28 cellular contexts compared by ENCODE assay signal in genomic region chr5:60483046-60483445, GRCh38.
A peak's percentile ranks its signal among the peaks of the same experiment; 100 is the strongest.
DNase-seq lines count a peak whose midpoint lies in the region; ATAC-seq and TF ChIP-seq lines count a peak whose summit lies in the region.
"Had no signal": no experiment of that assay in that cellular context is flagged by ENCODE, and none has a peak within 500 bp of the region (broad histone marks: within the 10 kb centered on the region; RNA-seq: fewer than 3 reads in every experiment).

No MANE protein-coding gene starts in this region.

- peak overlapping the region; percentile 23 for H3K27ac Mint-ChIP-seq in osteocyte (ENCODE audit: unreplicated experiment)
- H3K27ac Mint-ChIP-seq: activated CD4-positive, alpha-beta T cell treated with anti-CD3 and anti-CD28 coated beads for 36 hours; activated naive CD8-positive, alpha-beta T cell treated with anti-CD3 and anti-CD28 coated beads for 36 hours; nephron progenitor cell; stimulated activated effector memory CD8-positive, alpha-beta T cell treated with anti-CD3 and anti-CD28 coated beads, Interleukin-12 subunit alpha, Interleukin-12 subunit beta, amount 100 ng/mL, for 72 hours; T-helper 17 cell had no signal

- DNase-seq in HCEC 1CT (peak; percentile 47), RKO (ENCODE audit: low spot score) (peak; percentile 10), epithelial cell of prostate (ENCODE audit: low read depth, low spot score) (no peak), osteocyte (ENCODE audit: extremely low spot score, unreplicated experiment) (no peak), substantia nigra (lab: John Stamatoyannopoulos, UW) (no peak)
- DNase-seq: activated CD4-positive, alpha-beta T cell treated with anti-CD3 and anti-CD28 coated beads for 36 hours; activated effector memory CD4-positive, alpha-beta T cell treated with Interleukin-2 at 50 U/mL for 16 hours; activated naive CD8-positive, alpha-beta T cell treated with anti-CD3 and anti-CD28 coated beads for 36 hours; activated T-cell treated with anti-CD3 and anti-CD28 coated beads for 4 hours; Calu3; DMS79 treated with DMSO at 0.1 percent for 48 hours; dorsolateral prefrontal cortex; head of caudate nucleus; NCI-H2029; nephron progenitor cell; ovary; retina; stimulated activated CD4-positive, alpha-beta T cell treated with anti-CD3 and anti-CD28 coated beads, Interleukin-12 subunit alpha, Interleukin-12 subunit beta, amount 100 ng/mL, for 4 hours; stimulated activated CD4-positive, alpha-beta T cell treated with anti-CD3 and anti-CD28 coated beads, Interleukin-4, amount 100 ng/mL, for 24 hours; T-helper 17 cell; upper lobe of left lung had no signal

- no peaks in the 10 kb centered on the region for H3K27me3 Mint-ChIP-seq in osteocyte (ENCODE audit: unreplicated experiment)
- H3K27me3 Mint-ChIP-seq: activated CD4-positive, alpha-beta T cell treated with anti-CD3 and anti-CD28 coated beads for 36 hours; central memory CD8-positive, alpha-beta T cell; T-helper 17 cell had no signal

- TF ChIP-seq CTCF in osteocyte (IDR thresholded peaks at IDR 0.05), result no peak

- ATAC-seq in GM21447 (IDR thresholded peaks at IDR 0.05; ENCODE audit: unreplicated experiment) (no peak), HG03196 (IDR thresholded peaks at IDR 0.05; ENCODE audit: unreplicated experiment) (no peak)
- ATAC-seq: activated CD4-positive, alpha-beta T cell treated with anti-CD3 and anti-CD28 coated beads for 36 hours; stimulated activated effector memory CD8-positive, alpha-beta T cell treated with anti-CD3 and anti-CD28 coated beads, Interleukin-12 subunit alpha, Interleukin-12 subunit beta, amount 100 ng/mL, for 72 hours; T-helper 17 cell had no signal

- H3K4me1 Mint-ChIP-seq in osteocyte (ENCODE audit: unreplicated experiment), result peaks cover 48% of the 10 kb centered on the region
- H3K4me1 Mint-ChIP-seq: activated CD4-positive, alpha-beta T cell treated with anti-CD3 and anti-CD28 coated beads for 36 hours; activated naive CD8-positive, alpha-beta T cell treated with anti-CD3 and anti-CD28 coated beads for 36 hours; central memory CD8-positive, alpha-beta T cell; stimulated activated effector memory CD8-positive, alpha-beta T cell treated with anti-CD3 and anti-CD28 coated beads, Interleukin-12 subunit alpha, Interleukin-12 subunit beta, amount 100 ng/mL, for 72 hours; T-helper 17 cell had no signal

- H3K4me3 Mint-ChIP-seq in osteocyte (ENCODE audit: unreplicated experiment), result no peak overlapping the region
- H3K4me3 Mint-ChIP-seq: activated CD4-positive, alpha-beta T cell treated with anti-CD3 and anti-CD28 coated beads for 36 hours; activated naive CD8-positive, alpha-beta T cell treated with anti-CD3 and anti-CD28 coated beads for 36 hours; central memory CD8-positive, alpha-beta T cell; nephron progenitor cell; stimulated activated effector memory CD8-positive, alpha-beta T cell treated with anti-CD3 and anti-CD28 coated beads, Interleukin-12 subunit alpha, Interleukin-12 subunit beta, amount 100 ng/mL, for 72 hours; T-helper 17 cell had no signal

- H3K36me3 Mint-ChIP-seq in osteocyte (ENCODE audit: unreplicated experiment), result peaks cover 2% of the 10 kb centered on the region
- H3K36me3 Mint-ChIP-seq: activated naive CD8-positive, alpha-beta T cell treated with anti-CD3 and anti-CD28 coated beads for 36 hours; stimulated activated effector memory CD8-positive, alpha-beta T cell treated with anti-CD3 and anti-CD28 coated beads, Interleukin-12 subunit alpha, Interleukin-12 subunit beta, amount 100 ng/mL, for 72 hours had no signal

- no peaks in the 10 kb centered on the region for H3K9me3 Mint-ChIP-seq in osteocyte (ENCODE audit: unreplicated experiment)
- H3K9me3 Mint-ChIP-seq: activated naive CD8-positive, alpha-beta T cell treated with anti-CD3 and anti-CD28 coated beads for 36 hours; central memory CD8-positive, alpha-beta T cell; nephron progenitor cell; stimulated activated effector memory CD8-positive, alpha-beta T cell treated with anti-CD3 and anti-CD28 coated beads, Interleukin-12 subunit alpha, Interleukin-12 subunit beta, amount 100 ng/mL, for 72 hours had no signal

- H3K27ac ChIP-seq in epithelial cell of prostate (peak overlapping the region; percentile 64), substantia nigra (ENCODE audit: low read depth, low read length, poor library complexity, severe bottlenecking) (no peak overlapping the region)
- H3K27ac ChIP-seq: C4-2B, HL-60, ovary, RWPE1, upper lobe of left lung had no signal

Comparison
In these comparisons a context has a peak if more than half of its experiments do, and no peak if none do; other contexts are left out.
1. DNase-seq: peak in HCEC 1CT (single experiment) and RKO (single experiment); none in epithelial cell of prostate (single experiment), osteocyte (single experiment) and substantia nigra (0 of 49).